ENCODE assay signal across 33 cellular contexts in the genomic region with DNA sequence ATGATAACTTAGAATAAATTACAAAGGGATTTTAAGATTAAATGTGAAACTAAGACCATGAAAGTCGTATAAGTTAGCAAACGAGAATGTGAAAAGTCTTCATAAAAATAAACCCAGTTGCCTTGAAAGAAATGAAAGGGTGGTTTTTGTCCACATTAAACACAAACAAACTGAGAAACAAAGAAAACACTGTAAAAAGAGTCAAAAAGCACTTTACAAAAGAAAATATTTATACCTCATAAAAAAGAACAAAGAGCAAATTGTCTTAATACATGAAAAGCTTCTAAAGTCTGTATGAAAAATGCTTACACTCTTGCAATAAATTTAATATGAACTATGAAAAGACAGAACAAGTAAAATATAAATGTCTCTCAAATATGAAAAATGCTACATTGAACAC.
"Had no signal": no experiment of that assay in that cellular context is flagged by ENCODE, and none has a peak within 500 bp of the region (broad histone marks: within the 10 kb centered on the region; RNA-seq: fewer than 3 reads in every experiment).

No MANE protein-coding gene starts in this region.

- H3K4me3 ChIP-seq: adrenal gland, body of pancreas, esophagus squamous epithelium, gastrocnemius medialis, heart left ventricle had no signal

- FAIRE-seq: endothelial cell of umbilical vein had no signal

- H3K9me3 ChIP-seq: adrenal gland, body of pancreas, esophagus squamous epithelium, gastrocnemius medialis had no signal

- H3K4me3 Mint-ChIP-seq: activated CD4-positive, alpha-beta memory T cell treated with anti-CD3 and anti-CD28 coated beads for 36 hours; activated CD4-positive, alpha-beta T cell treated with anti-CD3 and anti-CD28 coated beads for 36 hours; activated CD4-positive, alpha-beta T cell treated with anti-CD3 and anti-CD28 coated beads, Interleukin-2, amount 10 ng/mL, durations not matched to agents 24 days and 14 days; activated CD8-positive, alpha-beta memory T cell treated with anti-CD3 and anti-CD28 coated beads, Interleukin-2, amount 10 ng/mL, durations not matched to agents 7 days and 5 days; activated CD8-positive, alpha-beta T cell treated with anti-CD3 and anti-CD28 coated beads, Interleukin-2, amount 10 ng/mL, durations not matched to agents 7 days and 5 days; activated naive CD4-positive, alpha-beta T cell treated with anti-CD3 and anti-CD28 coated beads for 36 hours; activated naive CD4-positive, alpha-beta T cell treated with anti-CD3 and anti-CD28 coated beads, Interleukin-2, amount 50 U/mL, for 24 hours; activated naive CD8-positive, alpha-beta T cell treated with anti-CD3 and anti-CD28 coated beads for 36 hours; activated naive CD8-positive, alpha-beta T cell treated with anti-CD3 and anti-CD28 coated beads, Interleukin-2, amount 50 U/mL, for 24 hours; activated T-helper 1 cell treated with anti-CD3 and anti-CD28 coated beads, Interleukin-12 subunit alpha, Interleukin-12 subunit beta, Interleukin-2, Interleukin-4 antibody, amounts not matched to agents 30 ng/mL and 10 ng/mL and 1 ng/mL, durations not matched to agents 14 hours and 24 hours and 36 hours; effector memory CD8-positive, alpha-beta T cell had no signal

- H3K36me3 ChIP-seq: adrenal gland, esophagus squamous epithelium, gastrocnemius medialis, heart left ventricle had no signal

- H3K9me3 Mint-ChIP-seq: activated T-helper 1 cell treated with anti-CD3 and anti-CD28 coated beads, Interleukin-12 subunit alpha, Interleukin-12 subunit beta, Interleukin-2, Interleukin-4 antibody, amounts not matched to agents 30 ng/mL and 10 ng/mL and 1 ng/mL, durations not matched to agents 14 hours and 24 hours and 36 hours had no signal

- H3K4me1 Mint-ChIP-seq: activated CD4-positive, alpha-beta T cell treated with anti-CD3 and anti-CD28 coated beads for 36 hours; activated CD4-positive, alpha-beta T cell treated with anti-CD3 and anti-CD28 coated beads, Interleukin-2, amount 10 ng/mL, durations not matched to agents 24 days and 14 days; activated CD8-positive, alpha-beta memory T cell treated with anti-CD3 and anti-CD28 coated beads, Interleukin-2, amount 10 ng/mL, durations not matched to agents 7 days and 5 days; activated naive CD4-positive, alpha-beta T cell treated with anti-CD3 and anti-CD28 coated beads, Interleukin-2, amount 50 U/mL, for 24 hours; activated naive CD8-positive, alpha-beta T cell treated with anti-CD3 and anti-CD28 coated beads for 36 hours; activated naive CD8-positive, alpha-beta T cell treated with anti-CD3 and anti-CD28 coated beads, Interleukin-2, amount 50 U/mL, for 24 hours had no signal

- ATAC-seq: activated CD4-positive, alpha-beta T cell treated with anti-CD3 and anti-CD28 coated beads for 36 hours; activated CD8-positive, alpha-beta memory T cell treated with anti-CD3 and anti-CD28 coated beads, Interleukin-2, amount 10 ng/mL, durations not matched to agents 7 days and 5 days; activated CD8-positive, alpha-beta T cell treated with anti-CD3 and anti-CD28 coated beads, Interleukin-2, amount 10 ng/mL, durations not matched to agents 7 days and 5 days; activated naive CD8-positive, alpha-beta T cell treated with anti-CD3 and anti-CD28 coated beads, Interleukin-2, amount 50 U/mL, for 24 hours; body of pancreas; effector memory CD8-positive, alpha-beta T cell; gastrocnemius medialis; heart left ventricle had no signal

- H3K27me3 ChIP-seq: adrenal gland, body of pancreas, esophagus squamous epithelium, gastrocnemius medialis, heart left ventricle had no signal

- H3K27ac Mint-ChIP-seq: activated CD4-positive, alpha-beta memory T cell treated with anti-CD3 and anti-CD28 coated beads for 36 hours; activated CD4-positive, alpha-beta T cell treated with anti-CD3 and anti-CD28 coated beads for 36 hours; activated CD4-positive, alpha-beta T cell treated with anti-CD3 and anti-CD28 coated beads, Interleukin-2, amount 10 ng/mL, durations not matched to agents 24 days and 14 days; activated CD8-positive, alpha-beta memory T cell treated with anti-CD3 and anti-CD28 coated beads, Interleukin-2, amount 10 ng/mL, durations not matched to agents 7 days and 5 days; activated CD8-positive, alpha-beta T cell treated with anti-CD3 and anti-CD28 coated beads, Interleukin-2, amount 10 ng/mL, durations not matched to agents 7 days and 5 days; activated naive CD4-positive, alpha-beta T cell treated with anti-CD3 and anti-CD28 coated beads for 36 hours; activated naive CD4-positive, alpha-beta T cell treated with anti-CD3 and anti-CD28 coated beads, Interleukin-2, amount 50 U/mL, for 24 hours; activated naive CD8-positive, alpha-beta T cell treated with anti-CD3 and anti-CD28 coated beads for 36 hours; activated naive CD8-positive, alpha-beta T cell treated with anti-CD3 and anti-CD28 coated beads, Interleukin-2, amount 50 U/mL, for 24 hours; activated T-helper 1 cell treated with anti-CD3 and anti-CD28 coated beads, Interleukin-12 subunit alpha, Interleukin-12 subunit beta, Interleukin-2, Interleukin-4 antibody, amounts not matched to agents 30 ng/mL and 10 ng/mL and 1 ng/mL, durations not matched to agents 14 hours and 24 hours and 36 hours; activated T-helper 2 cell treated with anti-CD3 and anti-CD28 coated beads, Interferon-gamma antibody, Interleukin-2, Interleukin-4, amounts not matched to agents 10 μg/mL and 5 μg/mL and 100 μg/mL, durations not matched to agents 14 hours and 24 hours and 36 hours; effector memory CD8-positive, alpha-beta T cell had no signal

- H3K4me1 ChIP-seq: adrenal gland, body of pancreas, esophagus squamous epithelium, gastrocnemius medialis, heart left ventricle had no signal

- DNase-seq: activated CD4-positive, alpha-beta memory T cell treated with anti-CD3 and anti-CD28 coated beads for 36 hours; activated CD4-positive, alpha-beta T cell treated with anti-CD3 and anti-CD28 coated beads for 36 hours; activated CD4-positive, alpha-beta T cell treated with anti-CD3 and anti-CD28 coated beads, Interleukin-2, amount 10 ng/mL, durations not matched to agents 24 days and 14 days; activated CD4-positive, CD25-positive, alpha-beta regulatory T cell; activated CD4-positive, CD25-positive, alpha-beta regulatory T cell treated with anti-CD3 and anti-CD28 coated beads, Interleukin-2, amount 50 U/mL, for 72 hours; activated CD8-positive, alpha-beta memory T cell treated with anti-CD3 and anti-CD28 coated beads, Interleukin-2, amount 10 ng/mL, durations not matched to agents 7 days and 5 days; activated CD8-positive, alpha-beta memory T cell treated with anti-CD3 and anti-CD28 coated beads, Interleukin-2, amount 50 U/mL, for 4 hours; activated CD8-positive, alpha-beta T cell treated with anti-CD3 and anti-CD28 coated beads, Interleukin-2, amount 10 ng/mL, durations not matched to agents 7 days and 5 days; activated effector memory CD4-positive, alpha-beta T cell treated with anti-CD3 and anti-CD28 coated beads, Interleukin-2, amount 50 U/mL, for 16 hours; activated naive CD4-positive, alpha-beta T cell treated with anti-CD3 and anti-CD28 coated beads for 36 hours; activated naive CD8-positive, alpha-beta T cell treated with anti-CD3 and anti-CD28 coated beads for 36 hours; activated naive CD8-positive, alpha-beta T cell treated with anti-CD3 and anti-CD28 coated beads, Interleukin-2, amount 50 U/mL, for 24 hours; activated T-cell treated with anti-CD3 and anti-CD28 coated beads, Interleukin-2, amount 50 U/mL, for 1 hour; activated T-cell treated with anti-CD3 and anti-CD28 coated beads, Interleukin-2, amount 50 U/mL, for 48 hours; adrenal gland; amygdala; aorta; body of pancreas; caudate nucleus; cortex of kidney; dermis blood vessel endothelial cell; effector CD4-positive, alpha-beta T cell; effector memory CD8-positive, alpha-beta T cell; esophagus squamous epithelium; gastrocnemius medialis; glutamatergic neuron; heart left ventricle; T-helper 2 cell had no signal

- H3K36me3 Mint-ChIP-seq: activated CD4-positive, alpha-beta memory T cell treated with anti-CD3 and anti-CD28 coated beads for 36 hours; activated CD8-positive, alpha-beta memory T cell treated with anti-CD3 and anti-CD28 coated beads, Interleukin-2, amount 10 ng/mL, durations not matched to agents 7 days and 5 days; activated naive CD4-positive, alpha-beta T cell treated with anti-CD3 and anti-CD28 coated beads, Interleukin-2, amount 50 U/mL, for 24 hours; activated naive CD8-positive, alpha-beta T cell treated with anti-CD3 and anti-CD28 coated beads for 36 hours had no signal

- H3K27ac ChIP-seq: adrenal gland, body of pancreas, epithelial cell of prostate, esophagus squamous epithelium, gastrocnemius medialis, heart left ventricle had no signal

- H3K27me3 Mint-ChIP-seq: activated CD4-positive, alpha-beta memory T cell treated with anti-CD3 and anti-CD28 coated beads for 36 hours; activated CD4-positive, alpha-beta T cell treated with anti-CD3 and anti-CD28 coated beads for 36 hours; activated CD4-positive, alpha-beta T cell treated with anti-CD3 and anti-CD28 coated beads, Interleukin-2, amount 10 ng/mL, durations not matched to agents 24 days and 14 days; activated CD8-positive, alpha-beta memory T cell treated with anti-CD3 and anti-CD28 coated beads, Interleukin-2, amount 10 ng/mL, durations not matched to agents 7 days and 5 days; activated naive CD4-positive, alpha-beta T cell treated with anti-CD3 and anti-CD28 coated beads, Interleukin-2, amount 50 U/mL, for 24 hours; activated naive CD8-positive, alpha-beta T cell treated with anti-CD3 and anti-CD28 coated beads for 36 hours; activated naive CD8-positive, alpha-beta T cell treated with anti-CD3 and anti-CD28 coated beads, Interleukin-2, amount 50 U/mL, for 24 hours; effector memory CD8-positive, alpha-beta T cell had no signal
